ENCODE assay signal across 19 cellular contexts in genomic region chr13:98888222-98888889, GRCh38.
A peak's percentile ranks its signal among the peaks of the same experiment; 100 is the strongest.
DNase-seq lines count a peak whose midpoint lies in the region; ATAC-seq and TF ChIP-seq lines count a peak whose summit lies in the region.
"Had no signal": no experiment of that assay in that cellular context is flagged by ENCODE, and none has a peak within 500 bp of the region (broad histone marks: within the 10 kb centered on the region; RNA-seq: fewer than 3 reads in every experiment).

No MANE protein-coding gene starts in this region.

- TF ChIP-seq CTCF in KMS-11 (conservative IDR thresholded peaks at IDR 0.05; ENCODE audit: low read depth, low read length) (no peak), endothelial cell (IDR thresholded peaks at IDR 0.05; ENCODE audit: unreplicated experiment) (no peak), mesothelial cell of epicardium (IDR thresholded peaks at IDR 0.05; ENCODE audit: unreplicated experiment) (no peak)

- no peak overlapping the region for H3K9ac ChIP-seq in KMS-11

- peaks cover 26% of the 10 kb centered on the region for H3K4me1 Mint-ChIP-seq in activated naive CD4-positive, alpha-beta T cell treated with anti-CD3 and anti-CD28 coated beads, Interleukin-2, amount 50 U/mL, for 24 hours
- H3K4me1 Mint-ChIP-seq in endothelial cell (ENCODE audit: unreplicated experiment), result peaks cover 52% of the 10 kb centered on the region
- peaks cover 41% of the 10 kb centered on the region for H3K4me1 Mint-ChIP-seq in mesothelial cell of epicardium
- peaks cover 27% of the 10 kb centered on the region for H3K4me1 Mint-ChIP-seq in activated T-cell treated with anti-CD3 and anti-CD28 coated beads, Interleukin-2, amount 50 U/mL, for 24 hours (ENCODE audit: low read depth)

- no peaks in the 10 kb centered on the region for H4K20me1 ChIP-seq in KMS-11 (ENCODE audit: insufficient read depth)

- DNase-seq in activated naive CD4-positive, alpha-beta T cell treated with anti-CD3 and anti-CD28 coated beads, Interleukin-2, amount 50 U/mL, for 72 hours (ENCODE audit: low spot score in 2 of 2), result no peak
- DNase-seq in endothelial cell (ENCODE audit: low spot score) (no peak), mesothelial cell of epicardium (ENCODE audit: low spot score in 2 of 2, unreplicated experiment in 2 of 2) (no peak), substantia nigra (lab: John Stamatoyannopoulos, UW) (no peak), middle frontal gyrus (ENCODE audit: extremely low spot score, low spot score) (no peak)
- no peak for DNase-seq in activated T-cell treated with anti-CD3 and anti-CD28 coated beads, Interleukin-2, amount 50 U/mL, for 24 hours
- DNase-seq: AML-193; Caco-2; CD4-positive, alpha-beta T cell; DMS153; DMS79; GDM1; GOT3; H9 had no signal

- peaks cover 26% of the 10 kb centered on the region for H3K36me3 Mint-ChIP-seq in activated naive CD4-positive, alpha-beta T cell treated with anti-CD3 and anti-CD28 coated beads, Interleukin-2, amount 50 U/mL, for 24 hours
- H3K36me3 Mint-ChIP-seq in activated naive CD4-positive, alpha-beta T cell treated with anti-CD3 and anti-CD28 coated beads, Interleukin-2, amount 50 U/mL, for 72 hours, result peaks cover 0 to 17% of the 10 kb centered on the region in 2 donors
- H3K36me3 Mint-ChIP-seq in endothelial cell (ENCODE audit: low read depth, unreplicated experiment) (peaks cover 58% of the 10 kb centered on the region), mesothelial cell of epicardium (peaks cover 10% of the 10 kb centered on the region)
- H3K36me3 Mint-ChIP-seq in activated T-cell treated with anti-CD3 and anti-CD28 coated beads, Interleukin-2, amount 50 U/mL, for 24 hours (ENCODE audit: low read depth), result peaks cover 80% of the 10 kb centered on the region

- H3K27me3 Mint-ChIP-seq in activated naive CD4-positive, alpha-beta T cell treated with anti-CD3 and anti-CD28 coated beads, Interleukin-2, amount 50 U/mL, for 24 hours, result no peaks in the 10 kb centered on the region
- no peaks in the 10 kb centered on the region for H3K27me3 Mint-ChIP-seq in endothelial cell (ENCODE audit: unreplicated experiment)
- H3K27me3 Mint-ChIP-seq in mesothelial cell of epicardium (ENCODE audit: low read depth), result no peaks in the 10 kb centered on the region
- H3K27me3 Mint-ChIP-seq in activated T-cell treated with anti-CD3 and anti-CD28 coated beads, Interleukin-2, amount 50 U/mL, for 24 hours, result no peaks in the 10 kb centered on the region
- H3K27me3 Mint-ChIP-seq: CD4-positive, alpha-beta T cell had no signal

- no peaks in the 10 kb centered on the region for H3K79me2 ChIP-seq in KMS-11 (ENCODE audit: insufficient read depth, low read depth)

- no peaks in the 10 kb centered on the region for H3K9me3 Mint-ChIP-seq in activated naive CD4-positive, alpha-beta T cell treated with anti-CD3 and anti-CD28 coated beads, Interleukin-2, amount 50 U/mL, for 24 hours
- H3K9me3 Mint-ChIP-seq in activated naive CD4-positive, alpha-beta T cell treated with anti-CD3 and anti-CD28 coated beads, Interleukin-2, amount 50 U/mL, for 72 hours, result no peaks in the 10 kb centered on the region
- H3K9me3 Mint-ChIP-seq in endothelial cell (ENCODE audit: unreplicated experiment) (no peaks in the 10 kb centered on the region), mesothelial cell of epicardium (no peaks in the 10 kb centered on the region)
- no peaks in the 10 kb centered on the region for H3K9me3 Mint-ChIP-seq in activated T-cell treated with anti-CD3 and anti-CD28 coated beads, Interleukin-2, amount 50 U/mL, for 24 hours
- H3K9me3 Mint-ChIP-seq: CD4-positive, alpha-beta T cell; H9 had no signal

- H3K4me3 ChIP-seq in KMS-11 (IDR thresholded peaks at IDR 0.05; ENCODE audit: insufficient read depth, low read depth, low read length), result no peak overlapping the region
- H3K4me3 ChIP-seq: A549 had no signal

- no peak overlapping the region for H2AFZ ChIP-seq in KMS-11 (ENCODE audit: low read depth)

- ATAC-seq in activated naive CD4-positive, alpha-beta T cell treated with anti-CD3 and anti-CD28 coated beads, Interleukin-2, amount 50 U/mL, for 72 hours, result no peak
- ATAC-seq: A549 had no signal

- peak overlapping the region; percentile 36; the same call in 1 of the 2 replicates for H3K27ac ChIP-seq in KMS-11
- no peak overlapping the region for H3K27ac ChIP-seq in substantia nigra (ENCODE audit: low read depth, low read length, poor library complexity, severe bottlenecking)
- H3K27ac ChIP-seq: 22Rv1, A549, C4-2B had no signal

- peak overlapping the region; percentile 17 for H3K27ac Mint-ChIP-seq in activated naive CD4-positive, alpha-beta T cell treated with anti-CD3 and anti-CD28 coated beads, Interleukin-2, amount 50 U/mL, for 24 hours
- no peak overlapping the region for H3K27ac Mint-ChIP-seq in activated naive CD4-positive, alpha-beta T cell treated with anti-CD3 and anti-CD28 coated beads, Interleukin-2, amount 50 U/mL, for 72 hours
- no peak overlapping the region for H3K27ac Mint-ChIP-seq in endothelial cell (ENCODE audit: unreplicated experiment)
- peak overlapping the region; percentile 9 for H3K27ac Mint-ChIP-seq in mesothelial cell of epicardium
- H3K27ac Mint-ChIP-seq in activated T-cell treated with anti-CD3 and anti-CD28 coated beads, Interleukin-2, amount 50 U/mL, for 24 hours, result no peak overlapping the region
- H3K27ac Mint-ChIP-seq: CD4-positive, alpha-beta T cell had no signal

- H3K4me3 Mint-ChIP-seq in activated naive CD4-positive, alpha-beta T cell treated with anti-CD3 and anti-CD28 coated beads, Interleukin-2, amount 50 U/mL, for 24 hours, result no peak overlapping the region
- H3K4me3 Mint-ChIP-seq in endothelial cell (ENCODE audit: unreplicated experiment), result peak overlapping the region; percentile 0
- no peak overlapping the region for H3K4me3 Mint-ChIP-seq in mesothelial cell of epicardium
- H3K4me3 Mint-ChIP-seq in activated T-cell treated with anti-CD3 and anti-CD28 coated beads, Interleukin-2, amount 50 U/mL, for 24 hours, result no peak overlapping the region
- H3K4me3 Mint-ChIP-seq: CD4-positive, alpha-beta T cell; H9 had no signal

- H3K4me2 ChIP-seq in KMS-11, result no peak overlapping the region; the same call in 1 of the 2 replicates
- H3K4me2 ChIP-seq: A549 had no signal

- H3K36me3 ChIP-seq in KMS-11 (ENCODE audit: insufficient read depth), result no peaks in the 10 kb centered on the region

- peaks cover 28% of the 10 kb centered on the region for H3K4me1 ChIP-seq in KMS-11 (ENCODE audit: low read depth, poor library complexity, severe bottlenecking)
- H3K4me1 ChIP-seq: A549, Caco-2 had no signal

- H3K27me3 ChIP-seq in KMS-11 (ENCODE audit: insufficient read depth, low read depth), result no peaks in the 10 kb centered on the region

Comparison
In these comparisons a context has a peak if more than half of its experiments do, and no peak if none do; other contexts are left out.
1. H3K27ac Mint-ChIP-seq: peak in activated naive CD4-positive, alpha-beta T cell treated with anti-CD3 and anti-CD28 coated beads, Interleukin-2, amount 50 U/mL, for 24 hours (single experiment) and mesothelial cell of epicardium (single experiment); none in activated naive CD4-positive, alpha-beta T cell treated with anti-CD3 and anti-CD28 coated beads, Interleukin-2, amount 50 U/mL, for 72 hours (0 of 2), endothelial cell (single experiment) and activated T-cell treated with anti-CD3 and anti-CD28 coated beads, Interleukin-2, amount 50 U/mL, for 24 hours (single experiment).